In genomic region chr1:203124011-203124410, GRCh38 we compare ENCODE assay signal across 1 cellular context.
TF ChIP-seq lines count a peak whose summit lies in the region.

No MANE protein-coding gene starts in this region.

TF ChIP-seq in IMR-90, 13 proteins besides CTCF, POLR2A, EP300 and RAD21 (continued from another document):
- TF ChIP-seq FOS (IDR thresholded peaks at IDR 0.05; ENCODE audit: low read depth, low read length) (no peak), RCOR1 (IDR thresholded peaks at IDR 0.05; ENCODE audit: insufficient replicate concordance, low read length) (no peak), BHLHE40 (IDR thresholded peaks at IDR 0.05; ENCODE audit: low read depth, low read length) (no peak), SMC3 (IDR thresholded peaks at IDR 0.05; ENCODE audit: low read depth, low read length) (no peak), CHD1 (IDR thresholded peaks at IDR 0.05; ENCODE audit: low read depth, low read length) (no peak), USF2 (IDR thresholded peaks at IDR 0.05; ENCODE audit: low read depth, low read length) (no peak), MAZ (IDR thresholded peaks at IDR 0.05; ENCODE audit: borderline replicate concordance, low read depth, low read length) (no peak), NFE2L2 (IDR thresholded peaks at IDR 0.05; ENCODE audit: low read depth, low read length) (no peak)
